Comparison of ENCODE assay signal across 14 cellular contexts in genomic region chr11:73240190-73240781, GRCh38. TPM values are rescaled to one million over a fixed set of nuclear protein-coding genes. Genes with fewer than 3 reads are reported as not detected.
A peak's percentile ranks its signal among the peaks of the same experiment; 100 is the strongest.
DNase-seq lines count a peak whose midpoint lies in the region; ATAC-seq and TF ChIP-seq lines count a peak whose summit lies in the region.
"Had no signal": no experiment of that assay in that cellular context is flagged by ENCODE, and none has a peak within 500 bp of the region (broad histone marks: within the 10 kb centered on the region; RNA-seq: fewer than 3 reads in every experiment).

No MANE protein-coding gene starts in this region.

- intact Hi-C loops in upper lobe of right lung (cut with DNase I) = no loop called here

- H3K9me3 ChIP-seq in endodermal cell (ENCODE audit: control insufficient read depth, low read length) (no peaks in the 10 kb centered on the region), upper lobe of right lung (no peaks in the 10 kb centered on the region)
- H3K9me3 ChIP-seq: stomach had no signal

- peaks cover 45% of the 10 kb centered on the region for H3K27me3 Mint-ChIP-seq in activated naive CD4-positive, alpha-beta T cell treated with anti-CD3 and anti-CD28 coated beads, Interleukin-2, amount 10 ng/mL, durations not matched to agents 7 days and 5 days
- peaks cover 3% of the 10 kb centered on the region for H3K27me3 Mint-ChIP-seq in endodermal cell (ENCODE audit: insufficient read depth)
- peaks cover 4% of the 10 kb centered on the region for H3K27me3 Mint-ChIP-seq in activated CD8-positive, alpha-beta T cell treated with anti-CD3 and anti-CD28 coated beads, Interleukin-2, amount 10 ng/mL, durations not matched to agents 7 days and 5 days (ENCODE audit: low read depth)

- H3K36me3 Mint-ChIP-seq in activated naive CD4-positive, alpha-beta T cell treated with anti-CD3 and anti-CD28 coated beads, Interleukin-2, amount 10 ng/mL, durations not matched to agents 7 days and 5 days = no peaks in the 10 kb centered on the region
- H3K36me3 Mint-ChIP-seq in endodermal cell (ENCODE audit: low read depth) = no peaks in the 10 kb centered on the region
- no peaks in the 10 kb centered on the region for H3K36me3 Mint-ChIP-seq in activated CD8-positive, alpha-beta T cell treated with anti-CD3 and anti-CD28 coated beads, Interleukin-2, amount 10 ng/mL, durations not matched to agents 7 days and 5 days (ENCODE audit: low read depth)

- H3K27me3 ChIP-seq in endodermal cell (ENCODE audit: control insufficient read depth, insufficient read depth, low read length, poor library complexity, severe bottlenecking) (no peaks in the 10 kb centered on the region), upper lobe of right lung (no peaks in the 10 kb centered on the region)
- H3K27me3 ChIP-seq: stomach had no signal

- peak; percentile 9 for DNase-seq in activated naive CD4-positive, alpha-beta T cell treated with anti-CD3 and anti-CD28 coated beads, Interleukin-2, amount 10 ng/mL, durations not matched to agents 7 days and 5 days
- no peak for DNase-seq in activated naive CD4-positive, alpha-beta T cell treated with Interleukin-2 at 50 U/mL for 16 hours
- peak; percentile 71 for DNase-seq in endodermal cell
- peak; percentile 47 for DNase-seq in kidney tubule cell (ENCODE audit: low spot score)
- peak; percentile 48 for DNase-seq in upper lobe of right lung
- no peak for DNase-seq in activated CD8-positive, alpha-beta T cell treated with anti-CD3 and anti-CD28 coated beads, Interleukin-2, amount 10 ng/mL, durations not matched to agents 7 days and 5 days
- DNase-seq in stimulated activated naive CD4-positive, alpha-beta T cell treated with Interleukin-2 at 50 U/mL for 16 hours (lab: John Stamatoyannopoulos, UW) = no peak
- DNase-seq in activated CD4-positive, alpha-beta T cell treated with anti-CD3 and anti-CD28 coated beads for 48 hours = no peak
- DNase-seq: NCI-H1930; stimulated activated CD4-positive, alpha-beta T cell treated with anti-CD3 and anti-CD28 coated beads, Interleukin-4, amount 100 ng/mL, for 24 hours; stomach had no signal

- H3K27ac Mint-ChIP-seq in activated naive CD4-positive, alpha-beta T cell treated with anti-CD3 and anti-CD28 coated beads, Interleukin-2, amount 10 ng/mL, durations not matched to agents 7 days and 5 days = no peak overlapping the region
- no peak overlapping the region for H3K27ac Mint-ChIP-seq in endodermal cell
- no peak overlapping the region for H3K27ac Mint-ChIP-seq in activated CD8-positive, alpha-beta T cell treated with anti-CD3 and anti-CD28 coated beads, Interleukin-2, amount 10 ng/mL, durations not matched to agents 7 days and 5 days

- no peaks in the 10 kb centered on the region for H3K36me3 ChIP-seq in endodermal cell (ENCODE audit: control insufficient read depth, insufficient read depth, low read length)
- no peaks in the 10 kb centered on the region for H3K36me3 ChIP-seq in upper lobe of right lung
- H3K36me3 ChIP-seq: stomach had no signal

- ATAC-seq in upper lobe of right lung = no peak
- ATAC-seq in activated CD8-positive, alpha-beta T cell treated with anti-CD3 and anti-CD28 coated beads, Interleukin-2, amount 10 ng/mL, durations not matched to agents 7 days and 5 days = no peak
- ATAC-seq: left colon had no signal

- TF ChIP-seq CTCF in endodermal cell (conservative IDR thresholded peaks at IDR 0.05) (peak; percentile 27), upper lobe of right lung (IDR thresholded peaks at IDR 0.05) (no peak)

- CTCF ChIA-PET in activated naive CD4-positive, alpha-beta T cell treated with anti-CD3 and anti-CD28 coated beads, Interleukin-2, amount 10 ng/mL, durations not matched to agents 7 days and 5 days (lab: Charles Lee) = interaction anchor here (1.1 to 1.9 kb wide), 3 partner anchors 49 to 61 kb away, joined by 4 to 7 read pairs (median 4); no protein-coding TSS in a partner anchor
- CTCF ChIA-PET in activated CD8-positive, alpha-beta T cell treated with anti-CD3 and anti-CD28 coated beads, Interleukin-2, amount 10 ng/mL, durations not matched to agents 7 days and 5 days (lab: Charles Lee) = no interaction called here

- no peaks in the 10 kb centered on the region for H3K9me3 Mint-ChIP-seq in activated naive CD4-positive, alpha-beta T cell treated with anti-CD3 and anti-CD28 coated beads, Interleukin-2, amount 10 ng/mL, durations not matched to agents 7 days and 5 days
- no peaks in the 10 kb centered on the region for H3K9me3 Mint-ChIP-seq in endodermal cell
- no peaks in the 10 kb centered on the region for H3K9me3 Mint-ChIP-seq in activated CD8-positive, alpha-beta T cell treated with anti-CD3 and anti-CD28 coated beads, Interleukin-2, amount 10 ng/mL, durations not matched to agents 7 days and 5 days (ENCODE audit: insufficient read depth)

- no peak overlapping the region for H3K4me3 Mint-ChIP-seq in activated naive CD4-positive, alpha-beta T cell treated with anti-CD3 and anti-CD28 coated beads, Interleukin-2, amount 10 ng/mL, durations not matched to agents 7 days and 5 days
- H3K4me3 Mint-ChIP-seq in endodermal cell = no peak overlapping the region
- no peak overlapping the region for H3K4me3 Mint-ChIP-seq in activated CD8-positive, alpha-beta T cell treated with anti-CD3 and anti-CD28 coated beads, Interleukin-2, amount 10 ng/mL, durations not matched to agents 7 days and 5 days

- H3K4me3 ChIP-seq in endodermal cell (ENCODE audit: low read length) (no peak overlapping the region), upper lobe of right lung (no peak overlapping the region)
- H3K4me3 ChIP-seq: stomach had no signal

- H3K27ac ChIP-seq in endodermal cell (ENCODE audit: low read depth, low read length) (no peak overlapping the region), upper lobe of right lung (no peak overlapping the region)
- H3K27ac ChIP-seq: parathyroid adenoma had no signal

- WGBS in endodermal cell (ENCODE audit: insufficient coverage in 1 of 2, insufficient read length in 1 of 2), 2 experiments = 60 to 78% methylated on average over 1 to 4 of the region's 4 CpGs

- POLR2A ChIA-PET in activated CD8-positive, alpha-beta T cell treated with anti-CD3 and anti-CD28 coated beads, Interleukin-2, amount 10 ng/mL, durations not matched to agents 7 days and 5 days (lab: Charles Lee) = interaction anchor here (0.6 kb wide), 1 partner anchor 16 kb away, joined by 4 read pairs; no protein-coding TSS in a partner anchor

- no peaks in the 10 kb centered on the region for H3K4me1 Mint-ChIP-seq in activated naive CD4-positive, alpha-beta T cell treated with anti-CD3 and anti-CD28 coated beads, Interleukin-2, amount 10 ng/mL, durations not matched to agents 7 days and 5 days
- peaks cover 7% of the 10 kb centered on the region for H3K4me1 Mint-ChIP-seq in endodermal cell
- H3K4me1 Mint-ChIP-seq in activated CD8-positive, alpha-beta T cell treated with anti-CD3 and anti-CD28 coated beads, Interleukin-2, amount 10 ng/mL, durations not matched to agents 7 days and 5 days (ENCODE audit: low read depth) = no peaks in the 10 kb centered on the region

- H3K4me1 ChIP-seq in endodermal cell (ENCODE audit: control insufficient read depth, insufficient read depth, low read length) = no peaks in the 10 kb centered on the region
- peaks cover 15% of the 10 kb centered on the region for H3K4me1 ChIP-seq in upper lobe of right lung
- H3K4me1 ChIP-seq: parathyroid adenoma had no signal

- no peak overlapping the region for H3K9ac ChIP-seq in endodermal cell (ENCODE audit: extremely low read depth, low read length, poor library complexity, severe bottlenecking)
- H3K9ac ChIP-seq: parathyroid adenoma had no signal

RNA-seq across cellular contexts. Expression of gene P2RY2, which starts 22.2 kb away (rescaled TPM):
- under 1 TPM; 0.60 to 0.62 TPM for total RNA-seq in endodermal cell
- polyA plus RNA-seq in endodermal cell (2013, experiment 1 of 2) = 0.25 TPM
- polyA plus RNA-seq in endodermal cell (2013, experiment 2 of 2) = 0.54 TPM
- total RNA-seq in upper lobe of right lung = 7.4 TPM
- not detected for total RNA-seq in activated CD8-positive, alpha-beta T cell treated with anti-CD3 and anti-CD28 coated beads, Interleukin-2, amount 10 ng/mL, durations not matched to agents 7 days and 5 days
- total RNA-seq: G401 had no signal

RNA-seq across cellular contexts. Expression of gene P2RY6, which starts 31.9 kb away (rescaled TPM):
- total RNA-seq in endodermal cell (under 1 TPM; 0.31 to 0.37 TPM), upper lobe of right lung (3.2 TPM)
- polyA plus RNA-seq in endodermal cell (2013, experiment 1 of 2) = 0.11 TPM
- not detected for polyA plus RNA-seq in endodermal cell (2013, experiment 2 of 2)
- total RNA-seq in activated CD8-positive, alpha-beta T cell treated with anti-CD3 and anti-CD28 coated beads, Interleukin-2, amount 10 ng/mL, durations not matched to agents 7 days and 5 days = not detected
- total RNA-seq: G401 had no signal

Comparison
In these comparisons a context has a peak if more than half of its experiments do, and no peak if none do; other contexts are left out.
1. DNase-seq: peak in activated naive CD4-positive, alpha-beta T cell treated with anti-CD3 and anti-CD28 coated beads, Interleukin-2, amount 10 ng/mL, durations not matched to agents 7 days and 5 days (single experiment), endodermal cell (single experiment), kidney tubule cell (single experiment) and upper lobe of right lung (single experiment); none in activated naive CD4-positive, alpha-beta T cell treated with Interleukin-2 at 50 U/mL for 16 hours (single experiment), activated CD8-positive, alpha-beta T cell treated with anti-CD3 and anti-CD28 coated beads, Interleukin-2, amount 10 ng/mL, durations not matched to agents 7 days and 5 days (single experiment), stimulated activated naive CD4-positive, alpha-beta T cell treated with Interleukin-2 at 50 U/mL for 16 hours (single experiment) and activated CD4-positive, alpha-beta T cell treated with anti-CD3 and anti-CD28 coated beads for 48 hours (single experiment).